ENCODE assay signal across 11 cellular contexts in genomic region chr1:44616284-44616990, GRCh38. TPM values are rescaled to one million over a fixed set of nuclear protein-coding genes. Genes with fewer than 3 reads are reported as not detected.
DNase-seq lines count a peak whose midpoint lies in the region; ATAC-seq and TF ChIP-seq lines count a peak whose summit lies in the region.
"Had no signal": no experiment of that assay in that cellular context is flagged by ENCODE, and none has a peak within 500 bp of the region (broad histone marks: within the 10 kb centered on the region; RNA-seq: fewer than 3 reads in every experiment).

No MANE protein-coding gene starts in this region.

- no peaks in the 10 kb centered on the region for H3K9me3 ChIP-seq in neuronal stem cell (replicated peaks in 1 of 2; ENCODE audit: control insufficient read depth in 2 of 2, insufficient read depth in 1 of 2, low read depth in 1 of 2, low read length in 2 of 2)
- H3K9me3 ChIP-seq: right lobe of liver, vagina had no signal

- H3K27ac ChIP-seq in neuronal stem cell (replicated peaks; ENCODE audit: low read length) = no peak overlapping the region
- H3K27ac ChIP-seq: right lobe of liver, vagina had no signal

- no peak overlapping the region for H2AK5ac ChIP-seq in neuronal stem cell (ENCODE audit: low read depth, low read length)

- peak overlapping the region; percentile 45 for H3K4me2 ChIP-seq in neuronal stem cell (ENCODE audit: insufficient read depth, low read length, poor library complexity, severe bottlenecking)

- no peak overlapping the region for H4K91ac ChIP-seq in neuronal stem cell (ENCODE audit: low read depth, low read length, poor library complexity)

- TF ChIP-seq CTCF in AG09309 (IDR thresholded peaks at IDR 0.05; ENCODE audit: control insufficient read depth, insufficient read depth, low read depth, low read length, missing control alignments) (no peak), fibroblast of the aortic adventitia (IDR thresholded peaks at IDR 0.05; ENCODE audit: insufficient read depth, low read length) (no peak)

- no peak overlapping the region for H2BK15ac ChIP-seq in neuronal stem cell (ENCODE audit: low read length)

- peak overlapping the region; percentile 32 for H3K4me3 ChIP-seq in AG09309 (ENCODE audit: control insufficient read depth, low read depth, low read length)
- H3K4me3 ChIP-seq in fibroblast of the aortic adventitia (ENCODE audit: low read depth, low read length) = peak overlapping the region; percentile 49
- H3K4me3 ChIP-seq in neuronal stem cell (ENCODE audit: low read length in 2 of 2) = peak overlapping the region in 1 of 2 donors; percentile 42

- H2BK5ac ChIP-seq in neuronal stem cell (ENCODE audit: low read length) = no peak overlapping the region

- ATAC-seq in SK-N-SH treated with all-trans-retinoic acid at 6 μM for 48 hours = peak; percentile 1; the same call in 1 of the 3 replicates

- no peak for DNase-seq in AG09309 (ENCODE audit: low read depth)
- DNase-seq in fibroblast of the aortic adventitia (ENCODE audit: low read depth) = no peak
- no peak for DNase-seq in neuronal stem cell (ENCODE audit: low spot score)
- DNase-seq in NCI-H2081 (lab: John Stamatoyannopoulos, UW) = no peak
- no peak for DNase-seq in NCI-H2029 treated with DMSO at 0.1 percent for 48 hours (lab: John Stamatoyannopoulos, UW)
- no peak for DNase-seq in middle frontal gyrus (ENCODE audit: extremely low spot score, low spot score)
- no peak for DNase-seq in stimulated activated naive CD4-positive, alpha-beta T cell (lab: John Stamatoyannopoulos, UW)
- DNase-seq: activated CD4-positive, alpha-beta T cell treated with anti-CD3 and anti-CD28 coated beads, Interleukin-2, amount 10 ng/mL, durations not matched to agents 24 days and 14 days had no signal

- no peak overlapping the region for H3K9ac ChIP-seq in neuronal stem cell (ENCODE audit: low read depth, low read length, poor library complexity)

- no peak overlapping the region for H3K18ac ChIP-seq in neuronal stem cell (ENCODE audit: low read length)

- no peak overlapping the region for H4K8ac ChIP-seq in neuronal stem cell (ENCODE audit: low read depth, low read length)

- H3K23ac ChIP-seq in neuronal stem cell (ENCODE audit: low read depth, low read length, poor library complexity) = peak overlapping the region; percentile 21

- no peak overlapping the region for H2AFZ ChIP-seq in neuronal stem cell (ENCODE audit: low read length)

- H2BK12ac ChIP-seq in neuronal stem cell (ENCODE audit: low read length) = no peak overlapping the region

- no peak overlapping the region for H3K14ac ChIP-seq in neuronal stem cell (ENCODE audit: low read length)

- H3K4me1 ChIP-seq in neuronal stem cell (ENCODE audit: control insufficient read depth in 2 of 2, insufficient read depth in 1 of 2, low read depth in 1 of 2, low read length in 2 of 2) = peaks cover 1 to 5% of the 10 kb centered on the region in 2 donors

- H3K4ac ChIP-seq in neuronal stem cell (ENCODE audit: low read length) = no peak overlapping the region

- peaks cover 0 to 35% (median 2%) of the 10 kb centered on the region in 3 experiments for H3K27me3 ChIP-seq in neuronal stem cell (ENCODE audit: control insufficient read depth in 3 of 3, insufficient read depth in 3 of 3, low read depth in 1 of 3, low read length in 3 of 3)
- H3K27me3 ChIP-seq: right lobe of liver, vagina had no signal

- H3K79me1 ChIP-seq in neuronal stem cell (ENCODE audit: low read depth, low read length) = no peaks in the 10 kb centered on the region

- WGBS in neuronal stem cell (ENCODE audit: extremely low coverage in 2 of 2, insufficient read length in 2 of 2, insufficient replicate concordance in 1 of 2), 2 donors = no CpG with 5 or more reads among the region's 4 CpGs

- no peak overlapping the region for H2BK120ac ChIP-seq in neuronal stem cell (ENCODE audit: low read depth, low read length)

- H3K36me3 ChIP-seq in neuronal stem cell (replicated peaks in 1 of 2; ENCODE audit: control insufficient read depth in 2 of 2, insufficient read depth in 2 of 2, low read length in 2 of 2) = peaks cover 0 to 50% of the 10 kb centered on the region in 2 donors
- H3K36me3 ChIP-seq: right lobe of liver, vagina had no signal

TF ChIP-seq in SK-N-SH treated with all-trans-retinoic acid at 6 μM for 48 hours, 23 proteins besides CTCF, POLR2A, EP300 and RAD21 (continues in another document):
- TF ChIP-seq, protein P1, sequence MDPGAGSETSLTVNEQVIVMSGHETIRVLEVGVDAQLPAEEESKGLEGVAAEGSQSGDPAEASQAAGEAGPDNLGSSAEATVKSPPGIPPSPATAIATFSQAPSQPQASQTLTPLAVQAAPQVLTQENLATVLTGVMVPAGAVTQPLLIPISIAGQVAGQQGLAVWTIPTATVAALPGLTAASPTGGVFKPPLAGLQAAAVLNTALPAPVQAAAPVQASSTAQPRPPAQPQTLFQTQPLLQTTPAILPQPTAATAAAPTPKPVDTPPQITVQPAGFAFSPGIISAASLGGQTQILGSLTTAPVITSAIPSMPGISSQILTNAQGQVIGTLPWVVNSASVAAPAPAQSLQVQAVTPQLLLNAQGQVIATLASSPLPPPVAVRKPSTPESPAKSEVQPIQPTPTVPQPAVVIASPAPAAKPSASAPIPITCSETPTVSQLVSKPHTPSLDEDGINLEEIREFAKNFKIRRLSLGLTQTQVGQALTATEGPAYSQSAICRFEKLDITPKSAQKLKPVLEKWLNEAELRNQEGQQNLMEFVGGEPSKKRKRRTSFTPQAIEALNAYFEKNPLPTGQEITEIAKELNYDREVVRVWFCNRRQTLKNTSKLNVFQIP (CRISPR knock-in tag; IDR thresholded peaks at IDR 0.05; ENCODE audit: borderline replicate concordance, low read depth) = no peak
- TF ChIP-seq ISL1 (CRISPR knock-in tag; IDR thresholded peaks at IDR 0.05) (no peak), ZNF565 (CRISPR knock-in tag; conservative IDR thresholded peaks at IDR 0.05; ENCODE audit: low read depth) (no peak), BACH2 (CRISPR knock-in tag; IDR thresholded peaks at IDR 0.05; ENCODE audit: borderline replicate concordance) (no peak), CSDC2 (CRISPR knock-in tag; IDR thresholded peaks at IDR 0.05) (no peak), ZFP3 (CRISPR knock-in tag; IDR thresholded peaks at IDR 0.05) (no peak), PATZ1 (CRISPR knock-in tag; IDR thresholded peaks at IDR 0.05; ENCODE audit: borderline replicate concordance) (no peak), TCF4 (CRISPR knock-in tag; IDR thresholded peaks at IDR 0.05; ENCODE audit: borderline replicate concordance) (no peak), TOX (CRISPR knock-in tag; IDR thresholded peaks at IDR 0.05; ENCODE audit: borderline replicate concordance) (no peak), GLIS3 (CRISPR knock-in tag; IDR thresholded peaks at IDR 0.05) (no peak), ZC3H10 (CRISPR knock-in tag; IDR thresholded peaks at IDR 0.05) (no peak)
- TF ChIP-seq, protein P2, sequence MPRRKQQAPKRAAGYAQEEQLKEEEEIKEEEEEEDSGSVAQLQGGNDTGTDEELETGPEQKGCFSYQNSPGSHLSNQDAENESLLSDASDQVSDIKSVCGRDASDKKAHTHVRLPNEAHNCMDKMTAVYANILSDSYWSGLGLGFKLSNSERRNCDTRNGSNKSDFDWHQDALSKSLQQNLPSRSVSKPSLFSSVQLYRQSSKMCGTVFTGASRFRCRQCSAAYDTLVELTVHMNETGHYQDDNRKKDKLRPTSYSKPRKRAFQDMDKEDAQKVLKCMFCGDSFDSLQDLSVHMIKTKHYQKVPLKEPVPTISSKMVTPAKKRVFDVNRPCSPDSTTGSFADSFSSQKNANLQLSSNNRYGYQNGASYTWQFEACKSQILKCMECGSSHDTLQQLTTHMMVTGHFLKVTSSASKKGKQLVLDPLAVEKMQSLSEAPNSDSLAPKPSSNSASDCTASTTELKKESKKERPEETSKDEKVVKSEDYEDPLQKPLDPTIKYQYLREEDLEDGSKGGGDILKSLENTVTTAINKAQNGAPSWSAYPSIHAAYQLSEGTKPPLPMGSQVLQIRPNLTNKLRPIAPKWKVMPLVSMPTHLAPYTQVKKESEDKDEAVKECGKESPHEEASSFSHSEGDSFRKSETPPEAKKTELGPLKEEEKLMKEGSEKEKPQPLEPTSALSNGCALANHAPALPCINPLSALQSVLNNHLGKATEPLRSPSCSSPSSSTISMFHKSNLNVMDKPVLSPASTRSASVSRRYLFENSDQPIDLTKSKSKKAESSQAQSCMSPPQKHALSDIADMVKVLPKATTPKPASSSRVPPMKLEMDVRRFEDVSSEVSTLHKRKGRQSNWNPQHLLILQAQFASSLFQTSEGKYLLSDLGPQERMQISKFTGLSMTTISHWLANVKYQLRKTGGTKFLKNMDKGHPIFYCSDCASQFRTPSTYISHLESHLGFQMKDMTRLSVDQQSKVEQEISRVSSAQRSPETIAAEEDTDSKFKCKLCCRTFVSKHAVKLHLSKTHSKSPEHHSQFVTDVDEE (CRISPR knock-in tag; IDR thresholded peaks at IDR 0.05) = no peak

RNA-seq across cellular contexts. Expression of gene TMEM53, which starts 57.8 kb away (rescaled TPM):
- 6.6 and 9.2 TPM in 2 replicates for total RNA-seq in fibroblast of the aortic adventitia (ENCODE audit: low replicate concordance)
- polyA plus RNA-seq in neuronal stem cell (2013, experiment 1 of 2) = 11.3 TPM
- 11.9 TPM for polyA plus RNA-seq in neuronal stem cell (2013, experiment 2 of 2)

RNA-seq across cellular contexts. Expression of gene ARMH1, which starts 58.1 kb away (rescaled TPM):
- total RNA-seq in fibroblast of the aortic adventitia (ENCODE audit: low replicate concordance) = 0.41 and 1.7 TPM in 2 replicates
- polyA plus RNA-seq in neuronal stem cell (2013, experiment 1 of 2) = 7.6 TPM
- polyA plus RNA-seq in neuronal stem cell (2013, experiment 2 of 2) = 7.7 TPM
- total RNA-seq: vagina had no signal
